ENCODE assay signal across 1 cellular context in the genomic region with DNA sequence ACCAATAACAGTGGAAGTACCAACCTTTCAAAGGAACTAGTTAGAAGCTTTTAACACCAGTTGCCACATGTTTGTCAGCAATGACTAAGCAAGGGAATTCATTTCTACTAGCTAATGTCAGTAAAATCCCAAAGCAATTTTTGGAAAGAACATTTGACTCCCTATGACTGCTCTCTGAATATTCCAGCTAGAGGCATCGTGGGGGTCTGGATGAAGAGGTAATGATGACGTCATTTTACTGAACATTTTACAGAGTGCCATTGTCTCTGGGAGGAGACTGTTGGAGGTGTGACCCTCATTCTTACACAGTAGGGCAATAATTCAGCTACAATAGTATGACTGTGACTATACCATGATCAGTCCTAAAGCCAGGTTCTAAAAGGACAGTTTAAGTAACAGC.
TF ChIP-seq lines count a peak whose summit lies in the region.

No MANE protein-coding gene starts in this region.

TF ChIP-seq in HepG2, 621 proteins besides CTCF, POLR2A, EP300 and RAD21:
- TF ChIP-seq ZNF468 (CRISPR knock-in tag; IDR thresholded peaks at IDR 0.05) (no peak), FOSL1 (CRISPR knock-in tag; IDR thresholded peaks at IDR 0.05; ENCODE audit: borderline replicate concordance) (no peak), ZNF10 (CRISPR knock-in tag; IDR thresholded peaks at IDR 0.05; ENCODE audit: borderline replicate concordance, low read depth) (no peak), ZNF672 (CRISPR knock-in tag; IDR thresholded peaks at IDR 0.05) (no peak), SRSF4 (IDR thresholded peaks at IDR 0.05; ENCODE audit: low read depth, low read length, poor library complexity, severe bottlenecking) (no peak), ELF1 (CRISPR knock-in tag; IDR thresholded peaks at IDR 0.05) (no peak), CREB1 (IDR thresholded peaks at IDR 0.05) (peak; percentile 52; the same call in 1 of the 2 replicates), CREB1 (CRISPR knock-in tag; IDR thresholded peaks at IDR 0.05) (no peak), SAP130 (CRISPR knock-in tag; IDR thresholded peaks at IDR 0.05; ENCODE audit: low read depth) (0 out of 2 replicates have a peak, but pooled peaks have one; percentile 15), ZNF564 (CRISPR knock-in tag; IDR thresholded peaks at IDR 0.05) (no peak), ATF7 (IDR thresholded peaks at IDR 0.05) (peak; percentile 83), ATF7 (CRISPR knock-in tag; IDR thresholded peaks at IDR 0.05) (no peak), ZSCAN29 (CRISPR knock-in tag; conservative IDR thresholded peaks at IDR 0.05) (no peak)
- TF ChIP-seq, protein P1, sequence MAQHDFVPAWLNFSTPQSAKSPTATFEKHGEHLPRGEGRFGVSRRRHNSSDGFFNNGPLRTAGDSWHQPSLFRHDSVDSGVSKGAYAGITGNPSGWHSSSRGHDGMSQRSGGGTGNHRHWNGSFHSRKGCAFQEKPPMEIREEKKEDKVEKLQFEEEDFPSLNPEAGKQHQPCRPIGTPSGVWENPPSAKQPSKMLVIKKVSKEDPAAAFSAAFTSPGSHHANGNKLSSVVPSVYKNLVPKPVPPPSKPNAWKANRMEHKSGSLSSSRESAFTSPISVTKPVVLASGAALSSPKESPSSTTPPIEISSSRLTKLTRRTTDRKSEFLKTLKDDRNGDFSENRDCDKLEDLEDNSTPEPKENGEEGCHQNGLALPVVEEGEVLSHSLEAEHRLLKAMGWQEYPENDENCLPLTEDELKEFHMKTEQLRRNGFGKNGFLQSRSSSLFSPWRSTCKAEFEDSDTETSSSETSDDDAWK (CRISPR knock-in tag; IDR thresholded peaks at IDR 0.05): no peak
- TF ChIP-seq, protein P2, sequence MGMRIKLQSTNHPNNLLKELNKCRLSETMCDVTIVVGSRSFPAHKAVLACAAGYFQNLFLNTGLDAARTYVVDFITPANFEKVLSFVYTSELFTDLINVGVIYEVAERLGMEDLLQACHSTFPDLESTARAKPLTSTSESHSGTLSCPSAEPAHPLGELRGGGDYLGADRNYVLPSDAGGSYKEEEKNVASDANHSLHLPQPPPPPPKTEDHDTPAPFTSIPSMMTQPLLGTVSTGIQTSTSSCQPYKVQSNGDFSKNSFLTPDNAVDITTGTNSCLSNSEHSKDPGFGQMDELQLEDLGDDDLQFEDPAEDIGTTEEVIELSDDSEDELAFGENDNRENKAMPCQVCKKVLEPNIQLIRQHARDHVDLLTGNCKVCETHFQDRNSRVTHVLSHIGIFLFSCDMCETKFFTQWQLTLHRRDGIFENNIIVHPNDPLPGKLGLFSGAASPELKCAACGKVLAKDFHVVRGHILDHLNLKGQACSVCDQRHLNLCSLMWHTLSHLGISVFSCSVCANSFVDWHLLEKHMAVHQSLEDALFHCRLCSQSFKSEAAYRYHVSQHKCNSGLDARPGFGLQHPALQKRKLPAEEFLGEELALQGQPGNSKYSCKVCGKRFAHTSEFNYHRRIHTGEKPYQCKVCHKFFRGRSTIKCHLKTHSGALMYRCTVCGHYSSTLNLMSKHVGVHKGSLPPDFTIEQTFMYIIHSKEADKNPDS (CRISPR knock-in tag; IDR thresholded peaks at IDR 0.05): no peak
